In genomic region chr12:12786716-12787601, GRCh38 we compare ENCODE assay signal across 8 cellular contexts. TPM values are rescaled to one million over a fixed set of nuclear protein-coding genes. Genes with fewer than 3 reads are reported as not detected.
DNase-seq lines count a peak whose midpoint lies in the region; ATAC-seq and TF ChIP-seq lines count a peak whose summit lies in the region.

No MANE protein-coding gene starts in this region.

- peak; percentile 68 for ATAC-seq in HG02870 (IDR thresholded peaks at IDR 0.05; ENCODE audit: unreplicated experiment)

- TF ChIP-seq POLR2A in GM15510 (IDR thresholded peaks at IDR 0.05; ENCODE audit: borderline replicate concordance, extremely low read depth, insufficient read length): peak; percentile 94

- peak; percentile 27 for DNase-seq in A172 (ENCODE audit: low spot score)
- DNase-seq in NCI-H1694 (lab: John Stamatoyannopoulos, UW): peak; percentile 63
- peak; percentile 65 for DNase-seq in activated CD4-positive, alpha-beta T cell treated with anti-CD3 and anti-CD28 coated beads for 1 hour
- DNase-seq in cerebellum (ENCODE audit: low spot score): peak; percentile 90
- peak; percentile 71 for DNase-seq in kidney glomerular epithelial cell (lab: John Stamatoyannopoulos, UW)
- DNase-seq in stimulated activated CD4-positive, alpha-beta T cell treated with anti-CD3 and anti-CD28 coated beads, Interleukin-1b, Interleukin-23, amount 100 ng/mL, for 1 hour (ENCODE audit: low read depth in 2 of 2): peak; percentile 30 to 38

RNA-seq across cellular contexts. Expression of gene APOLD1, which starts 1.5 kb away (rescaled TPM):
- 3.3 and 3.5 TPM in 2 replicates for total RNA-seq in A172 (2014; rRNA removed; shearing (Covaris generic))
- total RNA-seq in cerebellum: 30.2 TPM

RNA-seq across cellular contexts. Expression of gene DDX47, which starts 26.2 kb away (rescaled TPM):
- 96.6 and 99.2 TPM in 2 replicates for total RNA-seq in A172 (2014; rRNA removed; shearing (Covaris generic))
- 47.8 TPM for total RNA-seq in cerebellum

Comparison
In these comparisons a context has a peak if more than half of its experiments do, and no peak if none do; other contexts are left out.
1. Peak in every context shown above with its lines: DNase-seq and ATAC-seq.
2. DNase-seq: peak in every context shown above with its lines; median percentile 90 in cerebellum; 71 in kidney glomerular epithelial cell; 65 in activated CD4-positive, alpha-beta T cell treated with anti-CD3 and anti-CD28 coated beads for 1 hour; 63 in NCI-H1694; 34 in stimulated activated CD4-positive, alpha-beta T cell treated with anti-CD3 and anti-CD28 coated beads, Interleukin-1b, Interleukin-23, amount 100 ng/mL, for 1 hour; 27 in A172.